Comparison of ENCODE assay signal across 9 cellular contexts in genomic region chr2:240250150-240250984, GRCh38.
A peak's percentile ranks its signal among the peaks of the same experiment; 100 is the strongest.
DNase-seq lines count a peak whose midpoint lies in the region; ATAC-seq and TF ChIP-seq lines count a peak whose summit lies in the region.
"Had no signal": no experiment of that assay in that cellular context is flagged by ENCODE, and none has a peak within 500 bp of the region (broad histone marks: within the 10 kb centered on the region; RNA-seq: fewer than 3 reads in every experiment).

No MANE protein-coding gene starts in this region.

- intact Hi-C loops in sigmoid colon (cut with DNase I), result loop anchor here (5.0 kb wide), 1 partner anchor 122 kb away; no protein-coding TSS in a partner anchor

- H3K27me3 ChIP-seq in layer of hippocampus (ENCODE audit: control insufficient read depth, insufficient read depth, low read length) (no peaks in the 10 kb centered on the region), sigmoid colon (no peaks in the 10 kb centered on the region)

- H3K4me3 Mint-ChIP-seq in activated CD4-positive, alpha-beta memory T cell treated with anti-CD3 and anti-CD28 coated beads, Interleukin-2, amount 10 ng/mL, durations not matched to agents 7 days and 5 days, result no peak overlapping the region

- peak overlapping the region in 1 of 4 donors; percentile 9 for H3K4me3 ChIP-seq in sigmoid colon

- TF ChIP-seq POLR2A in sigmoid colon (IDR thresholded peaks at IDR 0.05), result no peak

- H3K27ac ChIP-seq in layer of hippocampus (ENCODE audit: low read depth, low read length) (peak overlapping the region; percentile 95), sigmoid colon (peak overlapping the region; percentile 70 to 80 (median 76))

- no peak for ATAC-seq in GM19035 (IDR thresholded peaks at IDR 0.05; ENCODE audit: unreplicated experiment)
- no peak for ATAC-seq in HG03135 (IDR thresholded peaks at IDR 0.05; ENCODE audit: unreplicated experiment)

- CTCF ChIA-PET in activated CD4-positive, alpha-beta memory T cell treated with anti-CD3 and anti-CD28 coated beads, Interleukin-2, amount 10 ng/mL, durations not matched to agents 7 days and 5 days (lab: Charles Lee), result no interaction called here

- no peaks in the 10 kb centered on the region for H3K4me1 Mint-ChIP-seq in activated CD4-positive, alpha-beta memory T cell treated with anti-CD3 and anti-CD28 coated beads, Interleukin-2, amount 10 ng/mL, durations not matched to agents 7 days and 5 days

- H3K36me3 Mint-ChIP-seq in activated CD4-positive, alpha-beta memory T cell treated with anti-CD3 and anti-CD28 coated beads, Interleukin-2, amount 10 ng/mL, durations not matched to agents 7 days and 5 days (ENCODE audit: low read depth), result no peaks in the 10 kb centered on the region

- 82 to 89% methylated on average over 14 of the region's 14 CpGs for whole genome bisulfite sequencing in sigmoid colon, 2 donors

- peaks cover 0 to 24% (median 19%) of the 10 kb centered on the region in 4 donors for H3K4me1 ChIP-seq in sigmoid colon

- TF ChIP-seq CTCF in sigmoid colon (IDR thresholded peaks at IDR 0.05), result no peak

- H3K36me3 ChIP-seq in sigmoid colon, result no peaks in the 10 kb centered on the region

- no peaks in the 10 kb centered on the region for H3K27me3 Mint-ChIP-seq in activated CD4-positive, alpha-beta memory T cell treated with anti-CD3 and anti-CD28 coated beads, Interleukin-2, amount 10 ng/mL, durations not matched to agents 7 days and 5 days

- no peaks in the 10 kb centered on the region for H3K9me3 Mint-ChIP-seq in activated CD4-positive, alpha-beta memory T cell treated with anti-CD3 and anti-CD28 coated beads, Interleukin-2, amount 10 ng/mL, durations not matched to agents 7 days and 5 days

- H3K27ac Mint-ChIP-seq in activated CD4-positive, alpha-beta memory T cell treated with anti-CD3 and anti-CD28 coated beads, Interleukin-2, amount 10 ng/mL, durations not matched to agents 7 days and 5 days, result no peak overlapping the region

- DNase-seq in D341Med (ENCODE audit: low spot score) (peak; percentile 8), sigmoid colon (peak; percentile 61), SW480 (ENCODE audit: low spot score) (no peak)
- DNase-seq in activated CD4-positive, alpha-beta memory T cell treated with anti-CD3 and anti-CD28 coated beads, Interleukin-2, amount 10 ng/mL, durations not matched to agents 7 days and 5 days, result peak; percentile 13
- DNase-seq in stimulated activated CD4-positive, alpha-beta T cell treated with anti-CD3 and anti-CD28 coated beads, Interleukin-4, amount 100 ng/mL, for 4 hours, result no peak
- DNase-seq: activated naive CD4-positive, alpha-beta T cell had no signal

- TF ChIP-seq EP300 in sigmoid colon (IDR thresholded peaks at IDR 0.05), result no peak

- H3K9me3 ChIP-seq in sigmoid colon, result no peaks in the 10 kb centered on the region

- POLR2A ChIA-PET in activated CD4-positive, alpha-beta memory T cell treated with anti-CD3 and anti-CD28 coated beads, Interleukin-2, amount 10 ng/mL, durations not matched to agents 7 days and 5 days (lab: Charles Lee), result no interaction called here

Comparison
In these comparisons a context has a peak if more than half of its experiments do, and no peak if none do; other contexts are left out.
1. DNase-seq: peak in D341Med (single experiment), activated CD4-positive, alpha-beta memory T cell treated with anti-CD3 and anti-CD28 coated beads, Interleukin-2, amount 10 ng/mL, durations not matched to agents 7 days and 5 days (single experiment) and sigmoid colon (single experiment); none in stimulated activated CD4-positive, alpha-beta T cell treated with anti-CD3 and anti-CD28 coated beads, Interleukin-4, amount 100 ng/mL, for 4 hours (0 of 2) and SW480 (single experiment).